ENCODE assay signal across 8 cellular contexts in genomic region chr2:173966274-173967098, GRCh38. TPM values are rescaled to one million over a fixed set of nuclear protein-coding genes. Genes with fewer than 3 reads are reported as not detected.
DNase-seq lines count a peak whose midpoint lies in the region; ATAC-seq and TF ChIP-seq lines count a peak whose summit lies in the region.

No MANE protein-coding gene starts in this region.

- POLR2A ChIA-PET in T-cell (lab: Charles Lee): interaction anchor here in 1 of 2 donors (0.6 kb wide), 1 partner anchor 370 kb away, joined by 4 read pairs; no protein-coding TSS in a partner anchor

- H3K27me3 Mint-ChIP-seq in T-cell: no peaks in the 10 kb centered on the region

- peak overlapping the region; percentile 99 for H3K9ac ChIP-seq in GM23248
- peak overlapping the region; percentile 97 for H3K9ac ChIP-seq in skeletal muscle satellite cell (ENCODE audit: low read depth, low read length)

- DNase-seq in GM23248 (no peak), T-cell (no peak), foreskin keratinocyte (no peak), NCI-H526 treated with DMSO at 0.1 percent for 48 hours (lab: John Stamatoyannopoulos, UW) (no peak)

- TF ChIP-seq POLR2A in GM18505 (IDR thresholded peaks at IDR 0.05; ENCODE audit: borderline replicate concordance, extremely low read depth, insufficient read depth, insufficient read length): no peak

- H3K27me3 ChIP-seq in GM23248 (replicated peaks; ENCODE audit: insufficient read depth) (no peaks in the 10 kb centered on the region), foreskin keratinocyte (no peaks in the 10 kb centered on the region), skeletal muscle satellite cell (ENCODE audit: control insufficient read depth, insufficient read depth, low read length) (no peaks in the 10 kb centered on the region)

- H3F3A ChIP-seq in GM23248 (ENCODE audit: insufficient read depth): peaks cover 33% of the 10 kb centered on the region

- H3K36me3 ChIP-seq in GM23248 (ENCODE audit: low read depth) (no peaks in the 10 kb centered on the region), skeletal muscle satellite cell (ENCODE audit: insufficient read depth, low read length) (no peaks in the 10 kb centered on the region)

- H3K9me3 ChIP-seq in GM23248 (ENCODE audit: low read depth): no peaks in the 10 kb centered on the region
- H3K9me3 ChIP-seq in skeletal muscle satellite cell (replicated peaks; ENCODE audit: low read length): no peaks in the 10 kb centered on the region

- WGBS in GM23248 (ENCODE audit: low coverage in 1 of 2, low lambda C conversion rate in 2 of 2, missing lambda C conversion rate in 2 of 2), 2 experiments: 62% methylated on average over 8 of the region's 8 CpGs

- no peaks in the 10 kb centered on the region; the same call in 1 of the 2 replicates for H4K20me1 ChIP-seq in GM23248 (ENCODE audit: insufficient read depth)

- TF ChIP-seq CTCF in foreskin keratinocyte (conservative IDR thresholded peaks at IDR 0.05): no peak

- CTCF ChIA-PET in T-cell (lab: Charles Lee): interaction anchor here in 1 of 2 donors (0.9 kb wide), 1 partner anchor 22 kb away, joined by 3 read pairs; no protein-coding TSS in a partner anchor

- no peak for ATAC-seq in T-cell (replicated peaks in 1 of 4)
- ATAC-seq in foreskin keratinocyte: no peak
- ATAC-seq in GM21529 (IDR thresholded peaks at IDR 0.05; ENCODE audit: unreplicated experiment): no peak
- ATAC-seq in GM18505 (IDR thresholded peaks at IDR 0.05; ENCODE audit: unreplicated experiment): no peak
- ATAC-seq in GM21526 (IDR thresholded peaks at IDR 0.05; ENCODE audit: low FRiP score, unreplicated experiment): no peak

- peak overlapping the region; percentile 95 to 97 for H3K27ac Mint-ChIP-seq in T-cell

- H3K4me1 ChIP-seq in GM23248 (ENCODE audit: insufficient read depth) (peaks cover 21% of the 10 kb centered on the region), foreskin keratinocyte (peaks cover 11% of the 10 kb centered on the region), skeletal muscle satellite cell (ENCODE audit: control insufficient read depth, insufficient read depth, low read length) (peaks cover 17% of the 10 kb centered on the region)

- H3K36me3 Mint-ChIP-seq in T-cell: peaks cover 8% of the 10 kb centered on the region

- H3K9me2 ChIP-seq in GM23248 (ENCODE audit: insufficient read depth): no peaks in the 10 kb centered on the region

- H2AFZ ChIP-seq in GM23248: peak overlapping the region; percentile 84

- peak overlapping the region; percentile 93 for H3K27ac ChIP-seq in GM23248
- peak overlapping the region; percentile 78 for H3K27ac ChIP-seq in foreskin keratinocyte

- peak overlapping the region; percentile 97 to 98 (median 98) for H3K4me3 Mint-ChIP-seq in T-cell

- peak overlapping the region; percentile 99 for H3K4me2 ChIP-seq in GM23248 (ENCODE audit: unreplicated experiment)
- peak overlapping the region; percentile 88 for H3K4me2 ChIP-seq in skeletal muscle satellite cell (ENCODE audit: low read length)

- H3K79me2 ChIP-seq in GM23248 (ENCODE audit: insufficient read depth): peaks cover 37% of the 10 kb centered on the region

- H3K4me1 Mint-ChIP-seq in T-cell: peaks cover 28 to 31% (median 30%) of the 10 kb centered on the region in 3 donors

- in situ Hi-C loops in GM23248 (cut with MboI): no loop called here

- no peaks in the 10 kb centered on the region for H3K9me3 Mint-ChIP-seq in T-cell

- H3K4me3 ChIP-seq in GM23248: peak overlapping the region; percentile 88
- H3K4me3 ChIP-seq in skeletal muscle satellite cell (ENCODE audit: low read length): peak overlapping the region; percentile 94

RNA-seq across cellular contexts. Expression of gene SP3, which starts 1.3 kb away (rescaled TPM):
- 78.8 and 88.5 TPM in 2 replicates for total RNA-seq in GM23248 (2014; rRNA removed; shearing (Covaris generic))
- polyA plus RNA-seq in GM23248 (2016; fragmentation: Nextera tagmentation; extraction: Ambion mirVana): 24.7 and 27.7 TPM in 2 replicates
- 100 to 1,000 TPM; 107 to 150 (median 123) TPM for total RNA-seq in T-cell
- 63.9 and 64.1 TPM in 2 replicates for total RNA-seq in foreskin keratinocyte
- polyA plus RNA-seq in foreskin keratinocyte: 10.2 and 13.0 TPM in 2 replicates
- 73.6 and 75.3 TPM in 2 replicates for total RNA-seq in skeletal muscle satellite cell (2012; rRNA removed)
